19 cellular contexts compared by ENCODE assay signal in the genomic region with DNA sequence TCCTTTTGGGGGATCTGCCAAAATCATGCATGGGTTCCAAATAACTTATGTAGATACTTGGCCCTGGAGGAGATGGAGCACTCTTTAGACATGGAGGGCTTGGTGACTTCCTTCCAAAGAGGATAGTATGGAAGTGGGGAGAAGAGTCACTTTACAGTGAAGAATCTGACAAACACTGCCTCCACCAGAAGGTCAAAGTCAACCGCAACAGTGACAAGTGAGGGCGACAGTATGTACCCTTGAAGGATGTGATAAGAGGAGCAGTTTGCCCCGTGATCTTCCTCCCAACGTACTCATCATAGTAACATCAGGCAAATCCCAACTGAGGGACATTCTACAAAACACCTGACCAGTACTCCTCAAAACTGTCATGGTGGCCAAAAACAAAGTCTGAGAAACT.
"Had no signal": no experiment of that assay in that cellular context is flagged by ENCODE, and none has a peak within 500 bp of the region (broad histone marks: within the 10 kb centered on the region; RNA-seq: fewer than 3 reads in every experiment).

No MANE protein-coding gene starts in this region.

- H3K4me1 ChIP-seq: foreskin keratinocyte, sigmoid colon, thyroid gland had no signal

- DNase-seq: effector CD4-positive, alpha-beta T cell; endodermal cell; erythroblast; foreskin keratinocyte; heart right ventricle; islet precursor cell; lower lobe of right lung; natural killer cell; posterior cingulate gyrus; sigmoid colon; stimulated activated CD4-positive, alpha-beta T cell treated with anti-CD3 and anti-CD28 coated beads, Interleukin-2, amount 100 ng/mL, for 48 hours; stimulated activated CD8-positive, alpha-beta memory T cell treated with anti-CD3 and anti-CD28 coated beads, Interleukin-4, amount 100 ng/mL, for 48 hours; stimulated activated naive CD8-positive, alpha-beta T cell treated with anti-CD3 and anti-CD28 coated beads, Interleukin-15, Interleukin-2, amounts not matched to agents 100 U/mL and 50 U/mL, for 24 hours; thyroid gland had no signal

- H3K36me3 ChIP-seq: sigmoid colon, thyroid gland had no signal

- H3K27ac ChIP-seq: foreskin keratinocyte, lower lobe of right lung, sigmoid colon, skin epidermis, suprapubic skin, thyroid gland had no signal

- H3K4me3 ChIP-seq: coronary artery, heart right ventricle, lower lobe of right lung, sigmoid colon, skin epidermis, suprapubic skin, thyroid gland had no signal

- ATAC-seq: foreskin keratinocyte; heart right ventricle; left lobe of liver; lower lobe of right lung; natural killer cell; stimulated activated effector memory CD8-positive, alpha-beta T cell treated with anti-CD3 and anti-CD28 coated beads, Interleukin-12 subunit alpha, Interleukin-12 subunit beta, amount 100 ng/mL, for 72 hours; stimulated activated naive CD8-positive, alpha-beta T cell treated with anti-CD3 and anti-CD28 coated beads, Interleukin-15, Interleukin-2, amounts not matched to agents 100 U/mL and 50 U/mL, for 24 hours had no signal

- H3K27me3 ChIP-seq: foreskin keratinocyte, heart right ventricle, sigmoid colon, suprapubic skin, thyroid gland had no signal

- H3K9me3 ChIP-seq: heart right ventricle, lower lobe of right lung, sigmoid colon, suprapubic skin, thyroid gland had no signal
